8 cellular contexts compared by ENCODE assay signal in the genomic region with DNA sequence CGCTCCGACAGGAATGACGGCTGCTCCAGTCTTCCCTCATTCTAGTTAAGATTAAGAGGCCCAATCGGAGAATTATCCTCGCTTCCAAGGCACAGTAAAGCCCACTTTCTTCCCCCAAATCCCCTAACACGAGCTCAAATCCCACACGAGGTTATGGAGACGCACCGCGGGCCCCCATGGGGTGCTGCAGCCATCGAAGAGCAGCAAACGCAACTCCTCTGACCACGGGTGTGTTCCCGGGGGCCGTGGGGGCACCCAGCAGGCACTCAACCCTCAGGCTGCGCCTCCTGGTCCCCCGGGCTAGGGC. TPM values are rescaled to one million over a fixed set of nuclear protein-coding genes. Genes with fewer than 3 reads are reported as not detected.
DNase-seq lines count a peak whose midpoint lies in the region; ATAC-seq and TF ChIP-seq lines count a peak whose summit lies in the region.

No MANE protein-coding gene starts in this region.

- no peak for DNase-seq in DND-41
- DNase-seq in WERI-Rb-1 = no peak
- no peak for DNase-seq in hepatocyte (ENCODE audit: low spot score)
- DNase-seq in NCI-H2196 (lab: John Stamatoyannopoulos, UW; ENCODE audit: unreplicated experiment) = no peak
- DNase-seq in stimulated activated CD4-positive, alpha-beta T cell treated with anti-CD3 and anti-CD28 coated beads, Interleukin-15, amount 100 ng/mL, for 24 hours = no peak
- no peak for DNase-seq in SKM-1 treated with dmso at 0.1 percent for 144 hours (lab: John Stamatoyannopoulos, UW; ENCODE audit: unreplicated experiment)

- no peaks in the 10 kb centered on the region for H3K9me2 ChIP-seq in hepatocyte (replicated peaks; ENCODE audit: insufficient read depth)

- H3K4me3 ChIP-seq in DND-41 (ENCODE audit: low read depth in 1 of 2, low read length in 2 of 2) (peak overlapping the region; percentile 91 to 93), WERI-Rb-1 (ENCODE audit: low read depth, low read length) (peak overlapping the region; percentile 78), hepatocyte (peak overlapping the region; percentile 95)

- peaks cover 27% of the 10 kb centered on the region for H3K36me3 Mint-ChIP-seq in stimulated activated memory B cell treated with anti-CD40 and anti-IgM and Interleukin-4, amounts not matched to agents 10 μg/mL and 1 μg/mL and 100 μg/mL, for 72 hours

- peak overlapping the region; percentile 92 for H3K27ac Mint-ChIP-seq in stimulated activated memory B cell treated with anti-CD40 and anti-IgM and Interleukin-4, amounts not matched to agents 10 μg/mL and 1 μg/mL and 100 μg/mL, for 72 hours

- H3K27me3 ChIP-seq in DND-41 (ENCODE audit: insufficient read depth, low read length, poor library complexity) (no peaks in the 10 kb centered on the region), WERI-Rb-1 (ENCODE audit: insufficient read depth, low read depth, severe bottlenecking) (peaks cover 6% of the 10 kb centered on the region), hepatocyte (no peaks in the 10 kb centered on the region)

- TF ChIP-seq CTCF in DND-41 (IDR thresholded peaks at IDR 0.05; ENCODE audit: borderline replicate concordance, extremely low read depth, low read length, poor library complexity, severe bottlenecking) = no peak
- TF ChIP-seq CTCF in WERI-Rb-1 (IDR thresholded peaks at IDR 0.05; ENCODE audit: low read depth, low read length) = no peak
- no peak for TF ChIP-seq CTCF in hepatocyte (IDR thresholded peaks at IDR 0.05; ENCODE audit: poor library complexity)

- peak overlapping the region; percentile 78 for H3K27ac ChIP-seq in DND-41 (ENCODE audit: low read length)
- peak overlapping the region; percentile 81 for H3K27ac ChIP-seq in WERI-Rb-1
- H3K27ac ChIP-seq in hepatocyte = peak overlapping the region; percentile 61

- H2AFZ ChIP-seq in DND-41 (ENCODE audit: low read depth, low read length) = peak overlapping the region; percentile 100
- H2AFZ ChIP-seq in hepatocyte = peak overlapping the region; percentile 94

- H3K27me3 Mint-ChIP-seq in stimulated activated memory B cell treated with anti-CD40 and anti-IgM and Interleukin-4, amounts not matched to agents 10 μg/mL and 1 μg/mL and 100 μg/mL, for 72 hours = no peaks in the 10 kb centered on the region

- H3K9ac ChIP-seq in DND-41 (ENCODE audit: low read depth, low read length) = peak overlapping the region; percentile 92

- H3K4me1 Mint-ChIP-seq in stimulated activated memory B cell treated with anti-CD40 and anti-IgM and Interleukin-4, amounts not matched to agents 10 μg/mL and 1 μg/mL and 100 μg/mL, for 72 hours = peaks cover 36% of the 10 kb centered on the region

- WGBS in hepatocyte (ENCODE audit: low lambda C conversion rate, missing lambda C conversion rate) = 2% methylated on average over 17 of the region's 17 CpGs

- peak overlapping the region; percentile 99 for H3K4me2 ChIP-seq in DND-41 (ENCODE audit: insufficient read depth, low read length)
- H3K4me2 ChIP-seq in hepatocyte = peak overlapping the region; percentile 99

- H3K4me1 ChIP-seq in DND-41 (ENCODE audit: insufficient read depth, low read length) (peaks cover 26% of the 10 kb centered on the region), hepatocyte (ENCODE audit: insufficient read depth) (peaks cover 5% of the 10 kb centered on the region)

- H4K20me1 ChIP-seq in DND-41 (ENCODE audit: insufficient read depth, low read length) (peaks cover 15% of the 10 kb centered on the region), hepatocyte (ENCODE audit: insufficient read depth, poor library complexity, severe bottlenecking) (peaks cover 2% of the 10 kb centered on the region)

- no peaks in the 10 kb centered on the region for H3K9me3 Mint-ChIP-seq in stimulated activated memory B cell treated with anti-CD40 and anti-IgM and Interleukin-4, amounts not matched to agents 10 μg/mL and 1 μg/mL and 100 μg/mL, for 72 hours

- no peaks in the 10 kb centered on the region for H3K9me3 ChIP-seq in DND-41 (ENCODE audit: insufficient read depth, low read length, severe bottlenecking)
- H3K9me3 ChIP-seq in WERI-Rb-1 (ENCODE audit: severe bottlenecking) = no peaks in the 10 kb centered on the region
- H3K9me3 ChIP-seq in hepatocyte (ENCODE audit: low read depth) = no peaks in the 10 kb centered on the region

- H3K79me2 ChIP-seq in DND-41 (ENCODE audit: insufficient read depth, low read length) (peaks cover 35% of the 10 kb centered on the region), hepatocyte (peaks cover 21% of the 10 kb centered on the region)

- peak; percentile 36; the same call in 2 of the 3 replicates for ATAC-seq in DND-41 (ENCODE audit: insufficient read depth, low read depth)
- peak; percentile 29 for ATAC-seq in HG02852 (IDR thresholded peaks at IDR 0.05; ENCODE audit: unreplicated experiment)
- no peak for ATAC-seq in stimulated activated memory B cell treated with anti-CD40 and anti-IgM and Interleukin-4, amounts not matched to agents 10 μg/mL and 1 μg/mL and 100 μg/mL, for 72 hours

- H3K4me3 Mint-ChIP-seq in stimulated activated memory B cell treated with anti-CD40 and anti-IgM and Interleukin-4, amounts not matched to agents 10 μg/mL and 1 μg/mL and 100 μg/mL, for 72 hours = peak overlapping the region; percentile 93

- H3K36me3 ChIP-seq in DND-41 (ENCODE audit: insufficient read depth, low read length) (peaks cover 36% of the 10 kb centered on the region), WERI-Rb-1 (peaks cover 32% of the 10 kb centered on the region), hepatocyte (replicated peaks; ENCODE audit: insufficient read depth, low read depth) (no peaks in the 10 kb centered on the region)

RNA-seq across cellular contexts. Expression of a gene that starts 0.4 kb away (rescaled TPM):
- 109 and 146 TPM in 2 replicates for total RNA-seq in hepatocyte
- polyA plus RNA-seq in hepatocyte = 253 and 300 TPM in 2 replicates

RNA-seq across cellular contexts. Expression of a gene that starts 4.8 kb away (rescaled TPM):
- 0.50 TPM in 1 of 2 replicates, not detected in the other for total RNA-seq in hepatocyte
- 0.34 TPM in 1 of 2 replicates, not detected in the other for polyA plus RNA-seq in hepatocyte
